Comparison of ENCODE assay signal across 19 cellular contexts in genomic region chr1:200857804-200858203, GRCh38. TPM values are rescaled to one million over a fixed set of nuclear protein-coding genes. Genes with fewer than 3 reads are reported as not detected.
"Had no signal": no experiment of that assay in that cellular context is flagged by ENCODE, and none has a peak within 500 bp of the region (broad histone marks: within the 10 kb centered on the region; RNA-seq: fewer than 3 reads in every experiment).

No MANE protein-coding gene starts in this region.

- H3K4me3 Mint-ChIP-seq: activated CD4-positive, alpha-beta memory T cell treated with anti-CD3 and anti-CD28 coated beads, Interleukin-2, amount 10 ng/mL, durations not matched to agents 7 days and 5 days; activated CD4-positive, alpha-beta T cell treated with anti-CD3 and anti-CD28 coated beads for 36 hours had no signal

- ATAC-seq: activated CD4-positive, alpha-beta T cell treated with anti-CD3 and anti-CD28 coated beads for 36 hours; heart right ventricle; left lobe of liver; sciatic nerve had no signal

- H3K27ac Mint-ChIP-seq: activated CD4-positive, alpha-beta memory T cell treated with anti-CD3 and anti-CD28 coated beads, Interleukin-2, amount 10 ng/mL, durations not matched to agents 7 days and 5 days; activated CD4-positive, alpha-beta T cell treated with anti-CD3 and anti-CD28 coated beads for 36 hours had no signal

- H3K9me3 ChIP-seq: heart right ventricle, spleen had no signal

- H3K27ac ChIP-seq: cardiac muscle cell, heart right ventricle, spleen, WERI-Rb-1 had no signal

- DNase-seq: activated CD4-positive, alpha-beta memory T cell treated with anti-CD3 and anti-CD28 coated beads, Interleukin-2, amount 10 ng/mL, durations not matched to agents 7 days and 5 days; activated CD4-positive, alpha-beta T cell treated with anti-CD3 and anti-CD28 coated beads for 36 hours; activated naive CD4-positive, alpha-beta T cell; activated T-cell treated with anti-CD3 and anti-CD28 coated beads, Interleukin-2, amount 50 U/mL, for 48 hours; heart right ventricle; islet precursor cell; spleen; stimulated activated CD4-positive, alpha-beta T cell treated with anti-CD3 and anti-CD28 coated beads, Interleukin-1b, Interleukin-23, amount 100 ng/mL, for 48 hours; stimulated activated naive CD4-positive, alpha-beta T cell; trophoblast cell; WERI-Rb-1 had no signal

- H3K9me3 Mint-ChIP-seq: activated CD4-positive, alpha-beta memory T cell treated with anti-CD3 and anti-CD28 coated beads, Interleukin-2, amount 10 ng/mL, durations not matched to agents 7 days and 5 days had no signal

- H3K27me3 Mint-ChIP-seq: activated CD4-positive, alpha-beta T cell treated with anti-CD3 and anti-CD28 coated beads for 36 hours had no signal

- H3K4me3 ChIP-seq: cardiac muscle cell, heart right ventricle, spleen had no signal

- H3K27me3 ChIP-seq: cardiac muscle cell, heart right ventricle, spleen had no signal

RNA-seq across cellular contexts. Expression of gene GPR25, which starts 15.0 kb away (rescaled TPM):
- total RNA-seq: activated CD4-positive, alpha-beta T cell treated with anti-CD3 and anti-CD28 coated beads for 36 hours; astrocyte; frontal cortex; heart right ventricle; left lobe of liver; osteoblast; pulmonary artery endothelial cell; sciatic nerve had no signal
- polyA plus RNA-seq: cardiac muscle cell, heart right ventricle, neural cell had no signal

RNA-seq across cellular contexts. Expression of gene INAVA, which starts 36.9 kb away (rescaled TPM):
- total RNA-seq: activated CD4-positive, alpha-beta T cell treated with anti-CD3 and anti-CD28 coated beads for 36 hours; pulmonary artery endothelial cell had no signal
